1 cellular context compared by ENCODE assay signal in the genomic region with DNA sequence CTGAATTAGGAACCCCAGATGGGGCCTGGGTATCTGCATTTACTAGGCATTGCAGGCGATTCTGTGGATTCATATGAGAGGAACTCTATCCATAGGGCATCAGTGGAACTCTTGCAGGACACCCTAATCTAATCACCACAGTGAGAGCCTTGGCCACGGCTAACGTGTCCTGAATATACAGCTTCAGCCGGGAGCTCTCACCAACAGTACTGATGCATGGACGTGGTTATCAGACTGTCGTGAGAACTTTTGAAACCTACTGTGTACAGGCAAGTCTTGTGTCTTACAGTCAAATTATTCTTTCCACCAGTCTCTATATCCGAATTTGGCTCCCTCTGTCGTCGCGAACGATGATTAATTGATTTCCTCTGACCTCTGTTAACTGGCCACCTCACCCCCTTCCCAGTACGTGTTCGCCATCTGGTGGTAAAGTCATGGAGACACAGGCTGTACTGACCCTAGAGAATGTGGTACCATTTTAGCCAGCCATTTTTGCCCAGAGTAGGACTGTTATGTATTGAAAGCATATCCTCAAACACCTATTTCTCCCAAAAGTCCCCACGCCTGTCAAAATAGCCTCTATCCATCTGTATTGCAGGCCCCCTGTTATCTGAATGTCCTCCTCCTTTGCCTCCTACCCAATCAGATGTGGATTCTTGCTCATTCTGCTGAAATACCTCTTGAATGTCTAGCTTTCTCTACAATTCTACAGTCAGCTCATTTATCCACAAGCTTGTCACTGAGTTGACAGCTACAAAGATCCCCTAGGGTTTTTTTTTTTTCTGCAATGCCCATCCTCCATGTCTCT.
TF ChIP-seq lines count a peak whose summit lies in the region.

No MANE protein-coding gene starts in this region.

TF ChIP-seq in K562, 482 proteins besides CTCF, POLR2A, EP300 and RAD21 (continued from another document):
- TF ChIP-seq, protein P1, sequence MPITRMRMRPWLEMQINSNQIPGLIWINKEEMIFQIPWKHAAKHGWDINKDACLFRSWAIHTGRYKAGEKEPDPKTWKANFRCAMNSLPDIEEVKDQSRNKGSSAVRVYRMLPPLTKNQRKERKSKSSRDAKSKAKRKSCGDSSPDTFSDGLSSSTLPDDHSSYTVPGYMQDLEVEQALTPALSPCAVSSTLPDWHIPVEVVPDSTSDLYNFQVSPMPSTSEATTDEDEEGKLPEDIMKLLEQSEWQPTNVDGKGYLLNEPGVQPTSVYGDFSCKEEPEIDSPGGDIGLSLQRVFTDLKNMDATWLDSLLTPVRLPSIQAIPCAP (CRISPR knock-in tag; IDR thresholded peaks at IDR 0.05; ENCODE audit: borderline replicate concordance), result no peak
- TF ChIP-seq, protein P2, sequence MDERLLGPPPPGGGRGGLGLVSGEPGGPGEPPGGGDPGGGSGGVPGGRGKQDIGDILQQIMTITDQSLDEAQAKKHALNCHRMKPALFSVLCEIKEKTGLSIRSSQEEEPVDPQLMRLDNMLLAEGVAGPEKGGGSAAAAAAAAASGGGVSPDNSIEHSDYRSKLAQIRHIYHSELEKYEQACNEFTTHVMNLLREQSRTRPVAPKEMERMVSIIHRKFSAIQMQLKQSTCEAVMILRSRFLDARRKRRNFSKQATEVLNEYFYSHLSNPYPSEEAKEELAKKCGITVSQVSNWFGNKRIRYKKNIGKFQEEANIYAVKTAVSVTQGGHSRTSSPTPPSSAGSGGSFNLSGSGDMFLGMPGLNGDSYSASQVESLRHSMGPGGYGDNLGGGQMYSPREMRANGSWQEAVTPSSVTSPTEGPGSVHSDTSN (CRISPR knock-in tag; IDR thresholded peaks at IDR 0.05; ENCODE audit: low read depth), result peak; percentile 72
- TF ChIP-seq, protein P2 (tag; conservative IDR thresholded peaks at IDR 0.05; ENCODE audit: low read depth), result peak; percentile 99
- TF ChIP-seq NR2F6 (CRISPR knock-in tag; IDR thresholded peaks at IDR 0.05), result peak; percentile 27; the same call in 1 of the 2 replicates
- TF ChIP-seq, protein P3, sequence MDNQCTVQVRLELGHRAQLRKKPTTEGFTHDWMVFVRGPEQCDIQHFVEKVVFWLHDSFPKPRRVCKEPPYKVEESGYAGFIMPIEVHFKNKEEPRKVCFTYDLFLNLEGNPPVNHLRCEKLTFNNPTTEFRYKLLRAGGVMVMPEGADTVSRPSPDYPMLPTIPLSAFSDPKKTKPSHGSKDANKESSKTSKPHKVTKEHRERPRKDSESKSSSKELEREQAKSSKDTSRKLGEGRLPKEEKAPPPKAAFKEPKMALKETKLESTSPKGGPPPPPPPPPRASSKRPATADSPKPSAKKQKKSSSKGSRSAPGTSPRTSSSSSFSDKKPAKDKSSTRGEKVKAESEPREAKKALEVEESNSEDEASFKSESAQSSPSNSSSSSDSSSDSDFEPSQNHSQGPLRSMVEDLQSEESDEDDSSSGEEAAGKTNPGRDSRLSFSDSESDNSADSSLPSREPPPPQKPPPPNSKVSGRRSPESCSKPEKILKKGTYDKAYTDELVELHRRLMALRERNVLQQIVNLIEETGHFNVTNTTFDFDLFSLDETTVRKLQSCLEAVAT (IDR thresholded peaks at IDR 0.05), result 0 out of 4 replicates have a peak, but pooled peaks of 1 of the 2 experiments have one; percentile 21
